In the genomic region with DNA sequence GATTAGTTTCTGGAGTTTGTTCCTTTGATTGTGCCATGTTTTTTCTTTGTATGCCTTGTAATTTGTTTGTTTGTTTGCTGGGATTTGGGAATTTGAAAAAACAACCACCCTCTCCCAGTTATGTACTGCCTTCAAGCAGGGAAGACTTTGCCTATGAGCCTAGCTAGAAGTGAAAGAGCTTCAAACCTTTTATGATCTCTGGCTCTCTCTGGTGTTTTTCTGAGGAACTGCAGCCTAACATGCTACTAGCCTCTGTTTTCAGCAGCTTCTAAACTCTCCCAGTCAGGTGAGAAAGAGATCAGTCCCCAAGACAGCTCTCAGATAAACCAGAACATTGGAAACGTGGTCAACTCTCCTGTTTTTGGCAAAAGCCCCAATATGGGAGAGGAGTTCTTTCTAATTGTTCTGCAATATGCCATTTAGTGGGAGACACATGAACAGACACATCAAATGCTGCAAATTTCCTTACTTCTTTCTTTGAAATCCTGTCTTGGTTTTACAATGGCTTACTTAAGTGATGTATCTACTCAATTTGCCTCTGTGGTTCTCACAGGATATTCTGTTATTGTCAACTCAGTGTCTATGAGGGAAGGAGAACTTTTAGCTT, we compare ENCODE assay signal across 8 cellular contexts. TPM values are rescaled to one million over a fixed set of nuclear protein-coding genes. Genes with fewer than 3 reads are reported as not detected.
DNase-seq lines count a peak whose midpoint lies in the region; ATAC-seq and TF ChIP-seq lines count a peak whose summit lies in the region.
"Had no signal": no experiment of that assay in that cellular context is flagged by ENCODE, and none has a peak within 500 bp of the region (broad histone marks: within the 10 kb centered on the region; RNA-seq: fewer than 3 reads in every experiment).

No MANE protein-coding gene starts in this region.

- H3K27ac Mint-ChIP-seq in activated naive CD4-positive, alpha-beta T cell treated with anti-CD3 and anti-CD28 coated beads, Interleukin-2, amount 10 ng/mL, durations not matched to agents 7 days and 5 days, result no peak overlapping the region

- intact Hi-C loops in Panc1 (cut with micrococcal nuclease; ENCODE audit: unreplicated experiment) (loop anchor here (1.0 to 10.0 kb wide), 4 partner anchors 38 to 1096 kb away; a partner anchor contains a TSS), heart left ventricle (cut with DNase I) (loop anchor here (1.0 to 5.0 kb wide), 8 partner anchors 38 to 150 kb away; no protein-coding TSS in a partner anchor), sciatic nerve (cut with DNase I) (no loop called here)

- H3K36me3 Mint-ChIP-seq in activated naive CD4-positive, alpha-beta T cell treated with anti-CD3 and anti-CD28 coated beads, Interleukin-2, amount 10 ng/mL, durations not matched to agents 7 days and 5 days, result no peaks in the 10 kb centered on the region

- H3K4me3 ChIP-seq in H7 (ENCODE audit: insufficient read depth, low read depth, low read length) (no peak overlapping the region), Panc1 (ENCODE audit: low read depth in 2 of 2, low read length in 2 of 2) (no peak overlapping the region), heart left ventricle (no peak overlapping the region)
- H3K4me3 ChIP-seq: skin epidermis had no signal

- 0 out of 2 replicates have a peak, but pooled peaks cover 5% of the 10 kb centered on the region for H3K9me3 ChIP-seq in Panc1 (ENCODE audit: control insufficient read depth, insufficient read depth, low read depth, low read length)
- peaks cover 0 to 15% (median 0%) of the 10 kb centered on the region in 12 donors for H3K9me3 ChIP-seq in heart left ventricle

- no peak overlapping the region for H3K4me3 Mint-ChIP-seq in activated naive CD4-positive, alpha-beta T cell treated with anti-CD3 and anti-CD28 coated beads, Interleukin-2, amount 10 ng/mL, durations not matched to agents 7 days and 5 days

- no peak for TF ChIP-seq POLR2A in heart left ventricle (IDR thresholded peaks at IDR 0.05)

- H3K27me3 ChIP-seq in H7 (ENCODE audit: control insufficient read depth, insufficient read depth, low read length) (no peaks in the 10 kb centered on the region), Panc1 (ENCODE audit: control insufficient read depth, insufficient read depth, low read length) (0 out of 2 replicates have a peak, but pooled peaks cover 2% of the 10 kb centered on the region), heart left ventricle (peaks cover 0 to 27% (median 0%) of the 10 kb centered on the region in 9 donors)

- BruUV-seq in Panc1 (replicated peaks; lab: Mats Ljungman, UMichigan), result no TSS peak

- peak; percentile 54 for DNase-seq in H7
- peak; percentile 60 for DNase-seq in LHCN-M2 (ENCODE audit: low read depth)
- DNase-seq in Panc1 (ENCODE audit: low read depth, low spot score), result peak; percentile 78
- peak; percentile 63 for DNase-seq in activated naive CD4-positive, alpha-beta T cell treated with anti-CD3 and anti-CD28 coated beads, Interleukin-2, amount 10 ng/mL, durations not matched to agents 7 days and 5 days
- peak in 2 of 5 donors; percentile 13 to 26 for DNase-seq in heart left ventricle
- DNase-seq in sciatic nerve (ENCODE audit: low spot score), result no peak

- CTCF ChIA-PET in Panc1 (lab: Charles Lee), result interaction anchor here (0.6 to 1.7 kb wide), 6 partner anchors 31 to 149 kb away, joined by 3 to 40 read pairs (median 4); no protein-coding TSS in a partner anchor
- CTCF ChIA-PET in activated naive CD4-positive, alpha-beta T cell treated with anti-CD3 and anti-CD28 coated beads, Interleukin-2, amount 10 ng/mL, durations not matched to agents 7 days and 5 days (lab: Charles Lee), result interaction anchor here (0.6 to 8.0 kb wide), 24 partner anchors 9 to 1109 kb away, joined by 3 to 172 read pairs (median 4); no protein-coding TSS in a partner anchor

- TF ChIP-seq CTCF in GM12872 (IDR thresholded peaks at IDR 0.05; ENCODE audit: insufficient read depth, low read depth, low read length), result peak; percentile 91
- TF ChIP-seq CTCF in Panc1 (IDR thresholded peaks at IDR 0.05), result peak; percentile 90
- peak; percentile 79 to 94 (median 88) for TF ChIP-seq CTCF in heart left ventricle (IDR thresholded peaks at IDR 0.05)

- peak; percentile 97 for ATAC-seq in Panc1
- peak in 3 of 4 donors; percentile 80 to 86 (median 82) for ATAC-seq in heart left ventricle
- peak; percentile 78 for ATAC-seq in sciatic nerve

- POLR2A ChIA-PET in Panc1 (lab: Charles Lee), result interaction anchor here (0.7 kb wide), 1 partner anchor 16 kb away, joined by 5 read pairs; no protein-coding TSS in a partner anchor

- peaks cover 4% of the 10 kb centered on the region for H3K27me3 Mint-ChIP-seq in activated naive CD4-positive, alpha-beta T cell treated with anti-CD3 and anti-CD28 coated beads, Interleukin-2, amount 10 ng/mL, durations not matched to agents 7 days and 5 days

- in situ Hi-C loops in Panc1 (cut with HindIII; ENCODE audit: low pct_unique_long_range_greater_than_20kb, low sequenced_read_pairs), result no loop called here

- no peaks in the 10 kb centered on the region for H3K4me1 ChIP-seq in Panc1 (ENCODE audit: control insufficient read depth, insufficient read depth, low read length)
- H3K4me1 ChIP-seq in heart left ventricle, result no peaks in the 10 kb centered on the region

- H3K9me3 Mint-ChIP-seq in activated naive CD4-positive, alpha-beta T cell treated with anti-CD3 and anti-CD28 coated beads, Interleukin-2, amount 10 ng/mL, durations not matched to agents 7 days and 5 days, result no peaks in the 10 kb centered on the region

- H3K36me3 ChIP-seq in H7 (replicated peaks; ENCODE audit: control insufficient read depth, insufficient read depth, low read length), result no peaks in the 10 kb centered on the region
- H3K36me3 ChIP-seq in Panc1 (ENCODE audit: control insufficient read depth, insufficient read depth, low read length), result no peaks in the 10 kb centered on the region
- H3K36me3 ChIP-seq in heart left ventricle, result no peaks in the 10 kb centered on the region

- 0 to 1% (median 0%) methylated on average over 1 of the region's 1 CpG for WGBS in heart left ventricle, 4 donors

- no peaks in the 10 kb centered on the region for H3K4me1 Mint-ChIP-seq in activated naive CD4-positive, alpha-beta T cell treated with anti-CD3 and anti-CD28 coated beads, Interleukin-2, amount 10 ng/mL, durations not matched to agents 7 days and 5 days

- no peak overlapping the region for H3K27ac ChIP-seq in Panc1 (ENCODE audit: low read length)
- no peak overlapping the region for H3K27ac ChIP-seq in heart left ventricle
- H3K27ac ChIP-seq: skin epidermis had no signal

RNA-seq across cellular contexts. Expression of a gene that starts 58.9 kb away (rescaled TPM):
- 40.1 and 52.0 TPM in 2 replicates for total RNA-seq in H7 (2014; rRNA removed; shearing (Covaris generic))
- total RNA-seq in LHCN-M2 (2014; rRNA removed), result 163 and 180 TPM in 2 replicates
- 72.2 TPM for polyA plus RNA-seq in LHCN-M2 (2012)
- 131 TPM for total RNA-seq in Panc1 (2021; ENCODE audit: unreplicated experiment)
- 91.5 TPM for polyA plus RNA-seq in Panc1 (2012; ENCODE audit: insufficient read length)
- 100 to 1,000 TPM; 158 to 208 (median 174) TPM for total RNA-seq in heart left ventricle
- 100 to 1,000 TPM in 1 of 2 donors, 10 to 100 TPM in 1; 50.1 to 171 TPM for polyA plus RNA-seq in heart left ventricle
- 346 TPM for total RNA-seq in sciatic nerve
